ENCODE assay signal across 8 cellular contexts in genomic region chr1:230868736-230869385, GRCh38. TPM values are rescaled to one million over a fixed set of nuclear protein-coding genes. Genes with fewer than 3 reads are reported as not detected.
DNase-seq lines count a peak whose midpoint lies in the region; ATAC-seq and TF ChIP-seq lines count a peak whose summit lies in the region.

No MANE protein-coding gene starts in this region.

- H3K9me2 ChIP-seq in GM23338 (ENCODE audit: insufficient read depth) = no peaks in the 10 kb centered on the region

- H3K9me3 Mint-ChIP-seq in GM23338 = no peaks in the 10 kb centered on the region
- no peaks in the 10 kb centered on the region for H3K9me3 Mint-ChIP-seq in nephron progenitor cell

- H3K4me1 Mint-ChIP-seq in GM23338 = peaks cover 42% of the 10 kb centered on the region
- peaks cover 51% of the 10 kb centered on the region for H3K4me1 Mint-ChIP-seq in nephron progenitor cell

- H2AFZ ChIP-seq in GM23338 = peak overlapping the region; percentile 92

- H3F3A ChIP-seq in GM23338 (replicated peaks; ENCODE audit: low read depth) = no peaks in the 10 kb centered on the region

- H3K27ac Mint-ChIP-seq in GM23338 (peak overlapping the region; percentile 97), nephron progenitor cell (peak overlapping the region; percentile 93)

- peak; percentile 67 for ATAC-seq in GM23338
- ATAC-seq in GM18520 (IDR thresholded peaks at IDR 0.05; ENCODE audit: unreplicated experiment) = no peak

- H3K36me3 ChIP-seq in GM23338 (ENCODE audit: insufficient read depth) = no peaks in the 10 kb centered on the region

- peaks cover 4% of the 10 kb centered on the region; the same call in 1 of the 3 replicates for H3K36me3 Mint-ChIP-seq in GM23338 (ENCODE audit: low read depth)
- peaks cover 19% of the 10 kb centered on the region for H3K36me3 Mint-ChIP-seq in nephron progenitor cell (ENCODE audit: low read depth)

- peak overlapping the region; percentile 97 for H3K4me2 ChIP-seq in GM23338

- TF ChIP-seq CTCF in GM23338 (conservative IDR thresholded peaks at IDR 0.05; ENCODE audit: low read depth in 2 of 2) (no peak), fibroblast of pulmonary artery (IDR thresholded peaks at IDR 0.05; ENCODE audit: low read length, missing control alignments) (no peak), nephron progenitor cell (IDR thresholded peaks at IDR 0.05) (no peak)

- H3K79me2 ChIP-seq in GM23338 (replicated peaks; ENCODE audit: insufficient read depth) = peaks cover 35% of the 10 kb centered on the region

- H3K27me3 ChIP-seq in GM23338 (ENCODE audit: insufficient read depth) = peaks cover 10% of the 10 kb centered on the region

- DNase-seq in NCI-H82 (lab: John Stamatoyannopoulos, UW) (peak; percentile 85), NCI-H82 treated with DMSO at 0.1 percent for 48 hours (lab: John Stamatoyannopoulos, UW; ENCODE audit: unreplicated experiment) (no peak), GM23338 (ENCODE audit: low spot score) (peak; percentile 84), LoVo (ENCODE audit: low spot score) (peak; percentile 65), UCSD-AML1 (lab: John Stamatoyannopoulos, UW; ENCODE audit: unreplicated experiment) (peak; percentile 48), fibroblast of pulmonary artery (ENCODE audit: low read depth) (peak; percentile 39), nephron progenitor cell (peak; percentile 71)

- peak overlapping the region; percentile 96 for H3K27ac ChIP-seq in GM23338 (ENCODE audit: low read depth)

- peaks cover 8% of the 10 kb centered on the region for H3K27me3 Mint-ChIP-seq in GM23338 (ENCODE audit: insufficient read depth, low read depth, poor library complexity)
- peaks cover 19% of the 10 kb centered on the region for H3K27me3 Mint-ChIP-seq in nephron progenitor cell (ENCODE audit: low read depth, poor library complexity)

- peak overlapping the region; percentile 84 for H3K4me3 ChIP-seq in GM23338
- peak overlapping the region; percentile 79 for H3K4me3 ChIP-seq in fibroblast of pulmonary artery (replicated peaks; ENCODE audit: low read depth, low read length)

- H3K4me3 Mint-ChIP-seq in GM23338 (peak overlapping the region; percentile 82), nephron progenitor cell (peak overlapping the region; percentile 84)

- peaks cover 9% of the 10 kb centered on the region; the same call in 1 of the 2 replicates for H4K20me1 ChIP-seq in GM23338 (replicated peaks; ENCODE audit: insufficient read depth)

- H3K4me1 ChIP-seq in GM23338 (ENCODE audit: insufficient read depth) = peaks cover 29% of the 10 kb centered on the region

TF ChIP-seq in GM23338, 12 proteins besides CTCF, POLR2A, EP300 and RAD21:
- TF ChIP-seq NANOG (IDR thresholded peaks at IDR 0.05; ENCODE audit: borderline replicate concordance) (no peak), REST (IDR thresholded peaks at IDR 0.05; ENCODE audit: unreplicated experiment) (no peak), STAT1 (IDR thresholded peaks at IDR 0.05; ENCODE audit: unreplicated experiment) (no peak), EZH2 (IDR thresholded peaks at IDR 0.05; ENCODE audit: low read depth, unreplicated experiment) (no peak), EZH2phosphoT487 (IDR thresholded peaks at IDR 0.05; ENCODE audit: unreplicated experiment) (no peak), ETS1 (IDR thresholded peaks at IDR 0.05) (no peak)
TF ChIP-seq in GM23338: peak in this region for 0.

RNA-seq across cellular contexts. Expression of gene C1orf198, which starts 0.5 kb away (rescaled TPM):
- total RNA-seq in GM23338 (2014; rRNA removed; shearing (Covaris generic)) = 46.5 and 46.6 TPM in 2 replicates
- polyA plus RNA-seq in GM23338 (2016; fragmentation: Nextera tagmentation; extraction: Ambion mirVana) = 14.9 and 15.2 TPM in 2 replicates
